ENCODE assay signal across 8 cellular contexts in the genomic region with DNA sequence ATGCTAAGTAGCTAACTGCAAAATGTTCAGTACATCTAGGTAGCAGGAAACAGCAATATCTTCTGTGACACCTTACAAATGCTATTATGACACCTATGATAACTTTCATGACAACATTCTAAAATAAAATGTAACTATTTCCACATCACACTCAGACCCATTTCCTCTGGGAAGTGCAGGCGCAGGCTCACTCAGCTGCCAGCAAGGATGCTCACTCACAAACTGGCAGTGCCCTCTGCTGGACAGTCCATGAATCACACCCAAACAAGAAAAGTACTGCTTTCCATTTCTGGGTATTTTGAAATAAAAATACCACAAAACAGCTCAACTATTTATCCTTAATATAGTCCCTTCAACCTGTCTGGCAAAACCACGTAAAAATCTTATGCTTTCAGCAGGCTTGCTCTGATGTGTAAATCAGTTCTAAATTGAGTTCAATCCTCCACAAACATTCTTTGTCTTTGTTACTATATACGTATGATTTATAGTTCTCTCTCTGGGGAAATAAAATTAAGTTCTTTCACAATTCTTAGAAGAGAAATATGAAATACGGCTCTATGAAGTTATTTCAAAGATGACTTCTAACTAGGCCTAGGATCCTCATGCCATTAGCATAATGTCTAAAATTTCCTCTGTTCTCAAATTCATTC.
DNase-seq lines count a peak whose midpoint lies in the region; ATAC-seq, FAIRE-seq and TF ChIP-seq lines count a peak whose summit lies in the region.

No MANE protein-coding gene starts in this region.

- peaks cover 14% of the 10 kb centered on the region for H3K4me1 Mint-ChIP-seq in activated T-cell treated with anti-CD3 and anti-CD28 coated beads, Interleukin-2, amount 50 U/mL, for 72 hours (ENCODE audit: low read depth)

- peak; percentile 71 for DNase-seq in A172 (ENCODE audit: low spot score)
- DNase-seq in GM12891 (ENCODE audit: insufficient read length, low spot score), result no peak
- DNase-seq in HS-27A (ENCODE audit: low read depth), result peak; percentile 31
- peak; percentile 61 for DNase-seq in Panc1 (ENCODE audit: low read depth, low spot score)
- DNase-seq in activated T-cell treated with anti-CD3 and anti-CD28 coated beads, Interleukin-2, amount 50 U/mL, for 72 hours, result peak; percentile 63
- DNase-seq in fibroblast of pulmonary artery (ENCODE audit: low read depth), result peak; percentile 94
- peak; percentile 82 for DNase-seq in non-pigmented ciliary epithelial cell (ENCODE audit: low read depth)
- DNase-seq in testis, result peak; percentile 89

- BruUV-seq in Panc1 (replicated peaks; lab: Mats Ljungman, UMichigan), result no TSS peak

- TF ChIP-seq POLR2A in GM12891 (IDR thresholded peaks at IDR 0.05; ENCODE audit: low read depth, low read length) (no peak), testis (IDR thresholded peaks at IDR 0.05) (no peak)

- intact Hi-C loops in Panc1 (cut with micrococcal nuclease; ENCODE audit: unreplicated experiment), result loop anchor here (5.0 kb wide), 2 partner anchors 111 to 1306 kb away; a partner anchor contains a TSS
- intact Hi-C loops in testis (cut with DNase I; ENCODE audit: low total_unique reads), result loop anchor here (10.0 kb wide), 2 partner anchors 1304 to 1444 kb away; a partner anchor contains a TSS

- H3K4me3 Mint-ChIP-seq in activated T-cell treated with anti-CD3 and anti-CD28 coated beads, Interleukin-2, amount 50 U/mL, for 72 hours, result no peak overlapping the region

- CTCF ChIA-PET in Panc1 (lab: Charles Lee), result no interaction called here

- 41 to 45% methylated on average over 4 of the region's 4 CpGs for WGBS in testis, 2 donors

- H3K27me3 ChIP-seq in Panc1 (ENCODE audit: control insufficient read depth, insufficient read depth, low read length) (no peaks in the 10 kb centered on the region), testis (no peaks in the 10 kb centered on the region)

- no peaks in the 10 kb centered on the region for H3K27me3 Mint-ChIP-seq in activated T-cell treated with anti-CD3 and anti-CD28 coated beads, Interleukin-2, amount 50 U/mL, for 72 hours (ENCODE audit: low read depth)

- POLR2A ChIA-PET in Panc1 (lab: Charles Lee), result no interaction called here

- no peak overlapping the region for H3K4me3 ChIP-seq in Panc1 (ENCODE audit: low read depth in 2 of 2, low read length in 2 of 2)
- no peak overlapping the region for H3K4me3 ChIP-seq in fibroblast of pulmonary artery (replicated peaks; ENCODE audit: low read depth, low read length)
- no peak overlapping the region for H3K4me3 ChIP-seq in testis

- no peaks in the 10 kb centered on the region for H3K9me3 ChIP-seq in Panc1 (ENCODE audit: control insufficient read depth, insufficient read depth, low read depth, low read length)
- H3K9me3 ChIP-seq in testis, result no peaks in the 10 kb centered on the region

- H3K36me3 Mint-ChIP-seq in activated T-cell treated with anti-CD3 and anti-CD28 coated beads, Interleukin-2, amount 50 U/mL, for 72 hours (ENCODE audit: insufficient read depth in 2 of 2), result no peaks in the 10 kb centered on the region

- peak; percentile 83 for TF ChIP-seq CTCF in Panc1 (IDR thresholded peaks at IDR 0.05)
- TF ChIP-seq CTCF in fibroblast of pulmonary artery (IDR thresholded peaks at IDR 0.05; ENCODE audit: low read length, missing control alignments), result peak; percentile 89
- TF ChIP-seq CTCF in testis (IDR thresholded peaks at IDR 0.05), result peak; percentile 92 to 95 (median 94)

- no peaks in the 10 kb centered on the region for H3K36me3 ChIP-seq in Panc1 (ENCODE audit: control insufficient read depth, insufficient read depth, low read length)
- H3K36me3 ChIP-seq in testis (ENCODE audit: low read depth, missing control alignments), result no peaks in the 10 kb centered on the region

- in situ Hi-C loops in Panc1 (cut with HindIII; ENCODE audit: low pct_unique_long_range_greater_than_20kb, low sequenced_read_pairs), result no loop called here

- peaks cover 8% of the 10 kb centered on the region; the same call in 1 of the 2 replicates for H3K4me1 ChIP-seq in Panc1 (ENCODE audit: control insufficient read depth, insufficient read depth, low read length)
- peaks cover 5% of the 10 kb centered on the region for H3K4me1 ChIP-seq in testis

- peak; percentile 91 for FAIRE-seq in GM12891 (lab: Jason Lieb, UNC)

- H3K27ac ChIP-seq in Panc1 (ENCODE audit: low read length) (peak overlapping the region; percentile 64), testis (no peak overlapping the region)

- peak; percentile 78 for ATAC-seq in Panc1
- ATAC-seq in activated T-cell treated with anti-CD3 and anti-CD28 coated beads, Interleukin-2, amount 50 U/mL, for 72 hours (replicated peaks in 1 of 2), result no peak

- no peak overlapping the region for H3K27ac Mint-ChIP-seq in activated T-cell treated with anti-CD3 and anti-CD28 coated beads, Interleukin-2, amount 50 U/mL, for 72 hours

- H3K9me3 Mint-ChIP-seq in activated T-cell treated with anti-CD3 and anti-CD28 coated beads, Interleukin-2, amount 50 U/mL, for 72 hours, result no peaks in the 10 kb centered on the region

TF ChIP-seq in GM12891, 5 proteins besides CTCF, POLR2A, EP300 and RAD21:
- TF ChIP-seq SPI1 (IDR thresholded peaks at IDR 0.05; ENCODE audit: low read depth, low read length), result no peak
- TF ChIP-seq POU2F2 (IDR thresholded peaks at IDR 0.05; ENCODE audit: low read depth, low read length), result no peak
- TF ChIP-seq PAX5 (IDR thresholded peaks at IDR 0.05; ENCODE audit: insufficient read depth, low read length, severe bottlenecking), result no peak
- TF ChIP-seq TAF1 (IDR thresholded peaks at IDR 0.05; ENCODE audit: low read depth, low read length), result no peak
- no peak for TF ChIP-seq POLR2AphosphoS5 (IDR thresholded peaks at IDR 0.05; ENCODE audit: low read depth, low read length)
